ENCODE assay signal across 9 cellular contexts in the genomic region with DNA sequence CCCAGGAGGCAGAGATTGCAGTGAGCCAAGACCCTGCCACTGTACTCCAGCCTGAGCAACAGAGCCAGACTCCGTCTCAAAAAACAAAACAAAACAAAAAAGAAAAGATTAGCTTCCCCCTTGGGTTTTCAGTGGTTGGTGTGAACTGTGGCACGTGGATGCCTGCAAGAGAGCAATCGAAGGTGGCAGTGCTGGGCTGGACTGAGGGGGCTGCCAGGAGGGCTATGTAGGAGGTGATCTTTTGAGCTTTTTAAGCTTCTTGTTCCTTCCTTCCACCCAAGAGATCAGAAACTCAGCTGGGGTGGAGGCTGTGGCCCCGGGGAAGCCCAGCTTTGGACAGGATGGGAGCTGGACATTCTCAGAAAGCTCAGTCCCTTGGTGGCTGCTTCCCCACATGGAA. TPM values are rescaled to one million over a fixed set of nuclear protein-coding genes. Genes with fewer than 3 reads are reported as not detected.
DNase-seq lines count a peak whose midpoint lies in the region; ATAC-seq, FAIRE-seq and TF ChIP-seq lines count a peak whose summit lies in the region.
"Had no signal": no experiment of that assay in that cellular context is flagged by ENCODE, and none has a peak within 500 bp of the region (broad histone marks: within the 10 kb centered on the region; RNA-seq: fewer than 3 reads in every experiment).

No MANE protein-coding gene starts in this region.

- no peak overlapping the region for H2BK12ac ChIP-seq in neuronal stem cell (ENCODE audit: low read length)

- H3K4ac ChIP-seq in neuronal stem cell (ENCODE audit: low read length) = no peak overlapping the region

- H3F3A ChIP-seq in SK-N-SH (replicated peaks; ENCODE audit: insufficient read depth) = no peaks in the 10 kb centered on the region

- ATAC-seq in A549 = no peak

- no peak overlapping the region for H2BK120ac ChIP-seq in neuronal stem cell (ENCODE audit: low read depth, low read length)

- H3K9me3 Mint-ChIP-seq in dendritic cell treated with granulocyte-macrophage colony-stimulating factor and Interleukin-4, amounts not matched to agents 40 ng/mL and 50 ng/mL, for 4 days = no peaks in the 10 kb centered on the region

- no peak overlapping the region for H3K4me3 Mint-ChIP-seq in dendritic cell treated with granulocyte-macrophage colony-stimulating factor and Interleukin-4, amounts not matched to agents 40 ng/mL and 50 ng/mL, for 4 days
- H3K4me3 Mint-ChIP-seq: neural crest cell had no signal

- H2BK5ac ChIP-seq in neuronal stem cell (ENCODE audit: low read length) = peak overlapping the region; percentile 13

- H3K14ac ChIP-seq in neuronal stem cell (ENCODE audit: low read length) = no peak overlapping the region

- peak overlapping the region; percentile 95 for H3K27ac Mint-ChIP-seq in dendritic cell treated with granulocyte-macrophage colony-stimulating factor and Interleukin-4, amounts not matched to agents 40 ng/mL and 50 ng/mL, for 4 days

- H2AFZ ChIP-seq in neuronal stem cell (ENCODE audit: low read length) = no peak overlapping the region
- H2AFZ ChIP-seq in SK-N-SH (ENCODE audit: low read depth) = no peak overlapping the region

- no peak for FAIRE-seq in A549 (lab: Jason Lieb, UNC)

- H3K27ac ChIP-seq in A549 (peak overlapping the region; percentile 22 to 85; a peak in 2 of 6 replicates), neuronal stem cell (replicated peaks; ENCODE audit: low read length) (no peak overlapping the region), SK-N-SH (ENCODE audit: low read depth in 2 of 2, low read length in 1 of 2) (no peak overlapping the region)

- H2AK5ac ChIP-seq in neuronal stem cell (ENCODE audit: low read depth, low read length) = no peak overlapping the region

- TF ChIP-seq CTCF in A549 (IDR thresholded peaks at IDR 0.05) (no peak), NB4 (IDR thresholded peaks at IDR 0.05; ENCODE audit: low read depth, low read length) (no peak), SK-N-SH (IDR thresholded peaks at IDR 0.05) (no peak)

- H4K20me1 ChIP-seq in SK-N-SH (ENCODE audit: insufficient read depth) = no peaks in the 10 kb centered on the region

- no peaks in the 10 kb centered on the region for H3K79me2 ChIP-seq in SK-N-SH (ENCODE audit: insufficient read depth)

- H3K4me2 ChIP-seq in A549 (peak overlapping the region; percentile 96; the same call in 1 of the 3 replicates), neuronal stem cell (ENCODE audit: insufficient read depth, low read length, poor library complexity, severe bottlenecking) (no peak overlapping the region), SK-N-SH (no peak overlapping the region)

- H3K27me3 Mint-ChIP-seq in dendritic cell treated with granulocyte-macrophage colony-stimulating factor and Interleukin-4, amounts not matched to agents 40 ng/mL and 50 ng/mL, for 4 days = no peaks in the 10 kb centered on the region

- H3K4me1 ChIP-seq in A549 (peaks cover 37% of the 10 kb centered on the region), neuronal stem cell (ENCODE audit: control insufficient read depth in 2 of 2, insufficient read depth in 1 of 2, low read depth in 1 of 2, low read length in 2 of 2) (peaks cover 2 to 10% of the 10 kb centered on the region in 2 donors), SK-N-SH (ENCODE audit: control insufficient read depth in 1 of 2, insufficient read depth in 2 of 2, low read depth in 1 of 2, low read length in 1 of 2) (no peaks in the 10 kb centered on the region)

- no peak overlapping the region for H3K23ac ChIP-seq in neuronal stem cell (ENCODE audit: low read depth, low read length, poor library complexity)

- TF ChIP-seq POLR2A in A549 (IDR thresholded peaks at IDR 0.05; ENCODE audit: low read length) (no peak), NB4 (IDR thresholded peaks at IDR 0.05; ENCODE audit: extremely low read depth, insufficient read length) (no peak)

- H3K36me3 ChIP-seq in neuronal stem cell (replicated peaks in 1 of 2; ENCODE audit: control insufficient read depth in 2 of 2, insufficient read depth in 2 of 2, low read length in 2 of 2) = no peaks in the 10 kb centered on the region
- H3K36me3 ChIP-seq in SK-N-SH (replicated peaks in 1 of 2; ENCODE audit: control insufficient read depth in 1 of 2, insufficient read depth in 2 of 2, low read length in 1 of 2) = no peaks in the 10 kb centered on the region

- H3K9ac ChIP-seq in neuronal stem cell (ENCODE audit: low read depth, low read length, poor library complexity) (no peak overlapping the region), SK-N-SH (no peak overlapping the region)

- H3K4me1 Mint-ChIP-seq in dendritic cell treated with granulocyte-macrophage colony-stimulating factor and Interleukin-4, amounts not matched to agents 40 ng/mL and 50 ng/mL, for 4 days (ENCODE audit: low read depth) = peaks cover 80% of the 10 kb centered on the region

- H3K9me3 ChIP-seq in A549 (no peaks in the 10 kb centered on the region), neuronal stem cell (replicated peaks in 1 of 2; ENCODE audit: control insufficient read depth in 2 of 2, insufficient read depth in 1 of 2, low read depth in 1 of 2, low read length in 2 of 2) (no peaks in the 10 kb centered on the region), SK-N-SH (no peaks in the 10 kb centered on the region)

- POLR2A ChIA-PET in A549 (lab: Yijun Ruan, JAX) (interaction anchor here (1.2 to 6.1 kb wide), 5 partner anchors 39 to 97 kb away, joined by 3 to 57 read pairs (median 3); a partner anchor contains a TSS), SK-N-SH (lab: Yijun Ruan, JAX) (interaction anchor here (0.8 kb wide), 1 partner anchor 39 kb away, joined by 3 read pairs; no protein-coding TSS in a partner anchor)

- DNase-seq in A549 (ENCODE audit: low read depth in 1 of 2, low spot score in 1 of 2) (no peak), NB4 (ENCODE audit: low read depth) (peak; percentile 34), neuronal stem cell (ENCODE audit: low spot score) (no peak), H4 (ENCODE audit: low spot score) (no peak), superior temporal gyrus (ENCODE audit: extremely low spot score) (no peak), SK-N-SH (no peak), NCI-H82 treated with DMSO at 0.1 percent for 48 hours (lab: John Stamatoyannopoulos, UW; ENCODE audit: unreplicated experiment) (no peak)

- intact Hi-C loops in dendritic cell treated with granulocyte-macrophage colony-stimulating factor and Interleukin-4, amounts not matched to agents 40 ng/mL and 50 ng/mL, for 4 days (cut with micrococcal nuclease) = loop anchor here (1.0 kb wide), 1 partner anchor 39 kb away; no protein-coding TSS in a partner anchor

- CTCF ChIA-PET in A549 (lab: Yijun Ruan, JAX) (interaction anchor here (1.2 to 6.7 kb wide), 6 partner anchors 18 to 148 kb away, joined by 3 to 92 read pairs (median 8); a partner anchor contains a TSS), SK-N-SH (lab: Yijun Ruan, JAX) (interaction anchor here (0.9 to 4.1 kb wide), 10 partner anchors 8 to 474 kb away, joined by 3 to 22 read pairs (median 4); a partner anchor contains a TSS)

- H3K18ac ChIP-seq in neuronal stem cell (ENCODE audit: low read length) = no peak overlapping the region

- no peaks in the 10 kb centered on the region for H3K9me2 ChIP-seq in SK-N-SH

- H3K27me3 ChIP-seq in neuronal stem cell (ENCODE audit: control insufficient read depth in 3 of 3, insufficient read depth in 3 of 3, low read depth in 1 of 3, low read length in 3 of 3) (peaks cover 0 to 51% (median 0%) of the 10 kb centered on the region in 3 experiments), SK-N-SH (ENCODE audit: insufficient read depth) (peaks cover 38% of the 10 kb centered on the region)

- TF ChIP-seq EP300 in A549 (IDR thresholded peaks at IDR 0.05) = no peak
- no peak for TF ChIP-seq EP300 in SK-N-SH (IDR thresholded peaks at IDR 0.05; ENCODE audit: borderline replicate concordance in 1 of 2, low read depth in 1 of 2, low read length in 1 of 2)

- no peak overlapping the region for H2BK15ac ChIP-seq in neuronal stem cell (ENCODE audit: low read length)

- H3K4me3 ChIP-seq in A549 = no peak overlapping the region
- no peak overlapping the region for H3K4me3 ChIP-seq in NB4 (ENCODE audit: low read depth, low read length)
- no peak overlapping the region for H3K4me3 ChIP-seq in neuronal stem cell (ENCODE audit: low read length in 2 of 2)
- no peak overlapping the region for H3K4me3 ChIP-seq in SK-N-SH (ENCODE audit: low read depth in 2 of 2, low read length in 1 of 2)

- 93% methylated on average over 4 of the region's 4 CpGs for WGBS in A549 (ENCODE audit: missing lambda C conversion rate)
- WGBS in neuronal stem cell (ENCODE audit: extremely low coverage in 2 of 2, insufficient read length in 2 of 2, insufficient replicate concordance in 1 of 2), 2 donors = no CpG with 5 or more reads among the region's 4 CpGs
- 68% methylated on average over 3 of the region's 4 CpGs for WGBS in SK-N-SH (ENCODE audit: low lambda C conversion rate)

- H4K8ac ChIP-seq in neuronal stem cell (ENCODE audit: low read depth, low read length) = no peak overlapping the region

- no peaks in the 10 kb centered on the region for H3K36me3 Mint-ChIP-seq in dendritic cell treated with granulocyte-macrophage colony-stimulating factor and Interleukin-4, amounts not matched to agents 40 ng/mL and 50 ng/mL, for 4 days (ENCODE audit: low read depth)

- H3K79me1 ChIP-seq in neuronal stem cell (ENCODE audit: low read depth, low read length) = no peaks in the 10 kb centered on the region

- H4K91ac ChIP-seq in neuronal stem cell (ENCODE audit: low read depth, low read length, poor library complexity) = no peak overlapping the region

- TF ChIP-seq RAD21 in A549 (conservative IDR thresholded peaks at IDR 0.05 in 1 of 2, IDR thresholded peaks at IDR 0.05 in 1 of 2) (no peak), SK-N-SH (IDR thresholded peaks at IDR 0.05; ENCODE audit: low read length) (no peak)

TF ChIP-seq in SK-N-SH, 30 proteins besides CTCF, POLR2A, EP300 and RAD21 (continues in another document):
- TF ChIP-seq FOSL2 (IDR thresholded peaks at IDR 0.05; ENCODE audit: borderline replicate concordance, low read depth) (no peak), MEF2A (IDR thresholded peaks at IDR 0.05; ENCODE audit: borderline replicate concordance, low read depth) (no peak)

RNA-seq across cellular contexts. Expression of a gene that starts 49.6 kb away (rescaled TPM):
- polyA plus RNA-seq in A549 (2011; rRNA removed) (125 and 140 TPM in 2 replicates), A549 (2017; fragmentation: RNase III; extraction: RNeasy Plus Mini Kit Qiagen cat#74134 plus additional on column Dnase treatment) (113 to 121 TPM (median 121 TPM) in 3 replicates), SK-N-SH (2012; rRNA removed) (42.3 and 64.9 TPM in 2 replicates)
- 87.6 and 94.8 TPM in 2 replicates for polyA plus RNA-seq in A549 (2012; cell fraction: cytosol; rRNA removed)
- 32.8 and 64.7 TPM in 2 replicates for polyA plus RNA-seq in A549 (2012; cell fraction: nucleus; rRNA removed)
- 69.3 and 69.5 TPM in 2 replicates for polyA minus RNA-seq in A549 (2011; rRNA and poly(A)+ RNA removed)
- 67.0 TPM for polyA plus RNA-seq in neuronal stem cell (2013, experiment 1 of 2)
- 67.3 TPM for polyA plus RNA-seq in neuronal stem cell (2013, experiment 2 of 2)
- 81.3 and 100 TPM in 2 replicates for total RNA-seq in H4 (2014; rRNA removed; shearing (Covaris generic))
- 63.1 and 63.6 TPM in 2 replicates for polyA plus RNA-seq in SK-N-SH (2012; cell fraction: cytosol; rRNA removed)
- polyA plus RNA-seq in SK-N-SH (2012; cell fraction: nucleus; rRNA removed) = 23.8 and 35.8 TPM in 2 replicates

Comparison
In these comparisons a context has a peak if more than half of its experiments do, and no peak if none do; other contexts are left out.
1. H3K27ac ChIP-seq: peak in A549 (2 of 2); none in neuronal stem cell (single experiment) and SK-N-SH (0 of 2).